In genomic region chr6:30202366-30202765, GRCh38 we compare ENCODE assay signal across 1 cellular context.
TF ChIP-seq lines count a peak whose summit lies in the region.

No MANE protein-coding gene starts in this region.

TF ChIP-seq in H1, 55 proteins besides CTCF, POLR2A, EP300 and RAD21:
- no peak for TF ChIP-seq MAFK (IDR thresholded peaks at IDR 0.05; ENCODE audit: low read depth, low read length)
- TF ChIP-seq TCF12 (IDR thresholded peaks at IDR 0.05; ENCODE audit: low read depth, low read length) = no peak
- no peak for TF ChIP-seq SIX5 (IDR thresholded peaks at IDR 0.05; ENCODE audit: low read depth, low read length)
TF ChIP-seq in H1: peak in this region for 0.
